ENCODE assay signal across 28 cellular contexts in genomic region chr2:151781642-151782041, GRCh38.
"Had no signal": no experiment of that assay in that cellular context is flagged by ENCODE, and none has a peak within 500 bp of the region (broad histone marks: within the 10 kb centered on the region; RNA-seq: fewer than 3 reads in every experiment).

No MANE protein-coding gene starts in this region.

- H3K4me3 Mint-ChIP-seq: mesothelial cell of epicardium; naive B cell; natural killer cell; nephron progenitor cell; neural progenitor cell; stimulated activated naive B cell treated with anti-CD40 and anti-IgM and Interleukin-4, amounts not matched to agents 10 μg/mL and 1 μg/mL and 100 μg/mL, for 72 hours had no signal

- H3K27ac Mint-ChIP-seq: mesothelial cell of epicardium; natural killer cell; nephron progenitor cell; neural progenitor cell; progenitor cell of endocrine pancreas; stimulated activated naive B cell treated with anti-CD40 and anti-IgM and Interleukin-4, amounts not matched to agents 10 μg/mL and 1 μg/mL and 100 μg/mL, for 72 hours had no signal

- H2AFZ ChIP-seq: neural progenitor cell, parathyroid adenoma had no signal

- H3K27ac ChIP-seq: left ventricle myocardium inferior, neural progenitor cell, neutrophil, parathyroid adenoma, right atrium auricular region, right lobe of liver, stomach, testis, thyroid gland, transverse colon, upper lobe of left lung, vagina had no signal

- H3K27me3 ChIP-seq: neural progenitor cell, neutrophil, right atrium auricular region, right lobe of liver, stomach, testis, thyroid gland, transverse colon, upper lobe of left lung, vagina had no signal

- H3K4me1 ChIP-seq: left ventricle myocardium inferior, neural progenitor cell, parathyroid adenoma, right atrium auricular region, right lobe of liver, stomach, testis, thyroid gland, transverse colon, upper lobe of left lung, vagina had no signal

- H3K36me3 ChIP-seq: neutrophil, transverse colon had no signal

- H3K79me2 ChIP-seq: parathyroid adenoma had no signal

- ATAC-seq: natural killer cell; right lobe of liver; stimulated activated naive B cell treated with anti-CD40 and anti-IgM and Interleukin-4, amounts not matched to agents 10 μg/mL and 1 μg/mL and 100 μg/mL, for 72 hours; stimulated activated naive CD8-positive, alpha-beta T cell treated with anti-CD3 and anti-CD28 coated beads, Interleukin-15, Interleukin-2, amounts not matched to agents 100 U/mL and 50 U/mL, for 24 hours had no signal

- H3K9ac ChIP-seq: neural progenitor cell, parathyroid adenoma had no signal

- H3K9me3 Mint-ChIP-seq: natural killer cell, neural progenitor cell had no signal

- H3K4me3 ChIP-seq: left ventricle myocardium inferior, lung, neural progenitor cell, right atrium auricular region, right lobe of liver, smooth muscle cell, stomach, testis, thyroid gland, transverse colon, upper lobe of left lung, vagina had no signal

- H3K4me1 Mint-ChIP-seq: nephron progenitor cell, neural progenitor cell had no signal

- DNase-seq: islet precursor cell; left ventricle myocardium inferior; mesendoderm; naive B cell; natural killer cell; nephron progenitor cell; occipital lobe; right lobe of liver; stimulated activated CD4-positive, alpha-beta T cell treated with anti-CD3 and anti-CD28 coated beads, Interleukin-1b, Interleukin-23, amount 100 ng/mL, for 48 hours; stimulated activated CD4-positive, alpha-beta T cell treated with anti-CD3 and anti-CD28 coated beads, Interleukin-2, amount 100 ng/mL, for 48 hours; stimulated activated CD4-positive, alpha-beta T cell treated with anti-CD3 and anti-CD28 coated beads, Interleukin-4, amount 100 ng/mL, for 4 hours; stimulated activated CD8-positive, alpha-beta memory T cell treated with anti-CD3 and anti-CD28 coated beads, Interleukin-4, amount 100 ng/mL, for 48 hours; stimulated activated naive B cell treated with anti-CD40 and anti-IgM and Interleukin-4, amounts not matched to agents 10 μg/mL and 1 μg/mL and 100 μg/mL, for 72 hours; stimulated activated naive CD8-positive, alpha-beta T cell treated with anti-CD3 and anti-CD28 coated beads, Interleukin-15, Interleukin-2, amounts not matched to agents 100 U/mL and 50 U/mL, for 24 hours; stomach; testis; thyroid gland; transverse colon; upper lobe of left lung had no signal

- H3K27me3 Mint-ChIP-seq: naive B cell; progenitor cell of endocrine pancreas; stimulated activated naive B cell treated with anti-CD40 and anti-IgM and Interleukin-4, amounts not matched to agents 10 μg/mL and 1 μg/mL and 100 μg/mL, for 72 hours had no signal

- H3K9me3 ChIP-seq: neutrophil, right atrium auricular region, right lobe of liver, testis, thyroid gland, transverse colon, upper lobe of left lung, vagina had no signal

- H3K4me2 ChIP-seq: neural progenitor cell, smooth muscle cell had no signal
